ENCODE assay signal across 35 cellular contexts in genomic region chr1:65409927-65410326, GRCh38.
"Had no signal": no experiment of that assay in that cellular context is flagged by ENCODE, and none has a peak within 500 bp of the region (broad histone marks: within the 10 kb centered on the region; RNA-seq: fewer than 3 reads in every experiment).

No MANE protein-coding gene starts in this region.

- H3K9me3 ChIP-seq: MG63 had no signal

- H3K4me3 ChIP-seq: MG63 had no signal

- H3K36me3 ChIP-seq: MG63 had no signal

- DNase-seq: Karpas-422, Kasumi-1, MG63, MM.1S, MV-4-11, NCI-H1048, NCI-H1092, NCI-H1092 treated with DMSO at 0.1 percent for 48 hours, NCI-H1105, NCI-H1105 treated with DMSO at 0.1 percent for 48 hours, NCI-H1417, NCI-H1417 treated with DMSO at 0.1 percent for 48 hours, NCI-H1436, NCI-H1436 treated with DMSO at 0.1 percent for 48 hours, NCI-H146, NCI-H1694, NCI-H1694 treated with DMSO at 0.1 percent for 48 hours, NCI-H187, NCI-H187 treated with DMSO at 0.1 percent for 48 hours, NCI-H1930, NCI-H2029, NCI-H2029 treated with DMSO at 0.1 percent for 48 hours, NCI-H2081, NCI-H2081 treated with DMSO at 0.1 percent for 48 hours, NCI-H2107, NCI-H2171, NCI-H2171 treated with DMSO at 0.1 percent for 48 hours, NCI-H2227 treated with DMSO at 0.1 percent for 48 hours, NCI-H226, NCI-H345, NCI-H446, NCI-H446 treated with DMSO at 0.1 percent for 48 hours, NCI-H510A, NCI-H510A treated with DMSO at 0.1 percent for 48 hours, NCI-H524 had no signal
